ENCODE assay signal across 13 cellular contexts in genomic region chr1:10634428-10635384, GRCh38.
DNase-seq lines count a peak whose midpoint lies in the region; ATAC-seq and TF ChIP-seq lines count a peak whose summit lies in the region.
"Had no signal": no experiment of that assay in that cellular context is flagged by ENCODE, and none has a peak within 500 bp of the region (broad histone marks: within the 10 kb centered on the region; RNA-seq: fewer than 3 reads in every experiment).

No MANE protein-coding gene starts in this region.

- ATAC-seq in GM19452 (IDR thresholded peaks at IDR 0.05; ENCODE audit: unreplicated experiment): no peak
- no peak for ATAC-seq in T-helper 17 cell
- ATAC-seq in stimulated activated naive CD8-positive, alpha-beta T cell treated with anti-CD3 and anti-CD28 coated beads, Interleukin-15, Interleukin-2, amounts not matched to agents 100 U/mL and 50 U/mL, for 24 hours: no peak

- no peak overlapping the region for H3K4me3 Mint-ChIP-seq in T-helper 17 cell
- H3K4me3 Mint-ChIP-seq: activated CD4-positive, alpha-beta T cell treated with anti-CD3 and anti-CD28 coated beads, Interleukin-2, amount 10 ng/mL, durations not matched to agents 24 days and 14 days; activated naive CD8-positive, alpha-beta T cell had no signal

- H3K27me3 Mint-ChIP-seq in T-helper 17 cell: no peaks in the 10 kb centered on the region
- H3K27me3 Mint-ChIP-seq: activated naive CD8-positive, alpha-beta T cell had no signal

- no peaks in the 10 kb centered on the region for H3K36me3 ChIP-seq in mucosa of stomach (ENCODE audit: control insufficient read depth, insufficient read depth, low read length)

- peaks cover 2% of the 10 kb centered on the region for H3K36me3 Mint-ChIP-seq in T-helper 17 cell (ENCODE audit: low read depth)

- no peak overlapping the region for H3K27ac Mint-ChIP-seq in T-helper 17 cell
- H3K27ac Mint-ChIP-seq: activated CD4-positive, alpha-beta T cell treated with anti-CD3 and anti-CD28 coated beads, Interleukin-2, amount 10 ng/mL, durations not matched to agents 24 days and 14 days; activated naive CD8-positive, alpha-beta T cell had no signal

- peak overlapping the region; percentile 33 for H3K9ac ChIP-seq in mucosa of stomach (ENCODE audit: low read length)

- DNase-seq in LHCN-M2 (ENCODE audit: low read depth) (peak; percentile 37), epithelial cell of esophagus (ENCODE audit: low read depth) (peak; percentile 48), T-helper 17 cell (no peak)
- DNase-seq in stimulated activated CD4-positive, alpha-beta T cell treated with anti-CD3 and anti-CD28 coated beads, Interleukin-1b, Interleukin-23, amount 100 ng/mL, for 48 hours: no peak
- no peak for DNase-seq in stimulated activated naive CD8-positive, alpha-beta T cell treated with anti-CD3 and anti-CD28 coated beads, Interleukin-15, Interleukin-2, amounts not matched to agents 100 U/mL and 50 U/mL, for 24 hours
- DNase-seq: activated CD4-positive, alpha-beta T cell treated with anti-CD3 and anti-CD28 coated beads, Interleukin-2, amount 10 ng/mL, durations not matched to agents 24 days and 14 days; mesendoderm; NCI-H1436 treated with DMSO at 0.1 percent for 48 hours; stimulated activated CD4-positive, alpha-beta T cell treated with anti-CD3 and anti-CD28 coated beads, Interleukin-4, amount 100 ng/mL, for 1 hour had no signal

- no peaks in the 10 kb centered on the region for H3K27me3 ChIP-seq in mucosa of stomach (ENCODE audit: control insufficient read depth, insufficient read depth, low read length)

- H3K4me1 ChIP-seq in mucosa of stomach (ENCODE audit: control insufficient read depth, insufficient read depth, low read length): peaks cover 36% of the 10 kb centered on the region

- H3K4me1 Mint-ChIP-seq in T-helper 17 cell: peaks cover 2% of the 10 kb centered on the region
- H3K4me1 Mint-ChIP-seq: activated CD4-positive, alpha-beta T cell treated with anti-CD3 and anti-CD28 coated beads, Interleukin-2, amount 10 ng/mL, durations not matched to agents 24 days and 14 days had no signal

- peak overlapping the region; percentile 100 for H3K27ac ChIP-seq in 22Rv1

- H3K4me3 ChIP-seq in epithelial cell of esophagus (ENCODE audit: low read length): peak overlapping the region; percentile 11
- H3K4me3 ChIP-seq in mucosa of stomach (ENCODE audit: low read length): no peak overlapping the region

- TF ChIP-seq CTCF in 22Rv1 (IDR thresholded peaks at IDR 0.05) (no peak), epithelial cell of esophagus (IDR thresholded peaks at IDR 0.05; ENCODE audit: insufficient read depth, low read depth, low read length, missing control alignments) (no peak)

- H3K9me3 ChIP-seq in mucosa of stomach (ENCODE audit: control insufficient read depth, low read length): no peaks in the 10 kb centered on the region
- no peaks in the 10 kb centered on the region for H3K9me3 ChIP-seq in T-helper 17 cell (ENCODE audit: control insufficient read depth, low read length, poor library complexity, severe bottlenecking)

Comparison
In these comparisons a context has a peak if more than half of its experiments do, and no peak if none do; other contexts are left out.
1. DNase-seq: peak in LHCN-M2 (single experiment) and epithelial cell of esophagus (single experiment); none in stimulated activated CD4-positive, alpha-beta T cell treated with anti-CD3 and anti-CD28 coated beads, Interleukin-1b, Interleukin-23, amount 100 ng/mL, for 48 hours (single experiment), T-helper 17 cell (0 of 3) and stimulated activated naive CD8-positive, alpha-beta T cell treated with anti-CD3 and anti-CD28 coated beads, Interleukin-15, Interleukin-2, amounts not matched to agents 100 U/mL and 50 U/mL, for 24 hours (single experiment).